12 cellular contexts compared by ENCODE assay signal in the genomic region with DNA sequence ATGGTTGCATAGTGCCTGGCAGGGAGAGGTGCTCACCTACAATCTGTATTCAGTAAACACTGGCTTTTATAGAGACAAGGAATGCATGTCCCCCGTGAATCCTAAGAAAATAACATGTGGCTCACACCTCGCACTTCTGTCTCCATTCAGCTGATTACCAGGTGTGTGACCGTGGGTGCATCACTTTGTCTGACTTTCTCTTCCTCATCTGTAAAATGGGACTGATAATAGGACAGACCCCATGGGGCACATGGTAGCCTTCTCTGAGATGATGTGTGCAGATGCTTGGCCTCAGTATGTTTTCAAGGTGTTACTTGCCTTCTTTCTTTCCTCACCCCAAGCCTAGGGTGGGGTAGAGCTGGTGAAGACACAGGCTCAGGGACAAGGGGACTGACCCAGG. TPM values are rescaled to one million over a fixed set of nuclear protein-coding genes. Genes with fewer than 3 reads are reported as not detected.
DNase-seq lines count a peak whose midpoint lies in the region; ATAC-seq and TF ChIP-seq lines count a peak whose summit lies in the region.
"Had no signal": no experiment of that assay in that cellular context is flagged by ENCODE, and none has a peak within 500 bp of the region (broad histone marks: within the 10 kb centered on the region; RNA-seq: fewer than 3 reads in every experiment).

No MANE protein-coding gene starts in this region.

- no peak for ATAC-seq in SK-N-SH treated with all-trans-retinoic acid at 6 μM for 48 hours
- ATAC-seq in GM21529 (IDR thresholded peaks at IDR 0.05; ENCODE audit: unreplicated experiment) = no peak

- H3K4me2 ChIP-seq in SK-N-SH (peak overlapping the region; percentile 98; the same call in 1 of the 2 replicates), neural cell (ENCODE audit: low read length) (no peak overlapping the region)

- H3K36me3 ChIP-seq in SK-N-SH (replicated peaks in 1 of 2; ENCODE audit: control insufficient read depth in 1 of 2, insufficient read depth in 2 of 2, low read length in 1 of 2) = peaks cover 0 to 4% of the 10 kb centered on the region in 2 experiments
- no peaks in the 10 kb centered on the region for H3K36me3 ChIP-seq in endodermal cell (ENCODE audit: control insufficient read depth, insufficient read depth, low read length)
- H3K36me3 ChIP-seq in neural cell (ENCODE audit: insufficient read depth, low read length) = no peaks in the 10 kb centered on the region
- H3K36me3 ChIP-seq in transverse colon = no peaks in the 10 kb centered on the region

- H3K27ac ChIP-seq in SK-N-SH (ENCODE audit: low read depth in 2 of 2, low read length in 1 of 2) (peak overlapping the region; percentile 78 to 96; a peak in 3 of 4 replicates), endodermal cell (ENCODE audit: low read depth, low read length) (peak overlapping the region; percentile 83), neural cell (ENCODE audit: low read length) (peak overlapping the region; percentile 12), transverse colon (peak overlapping the region; percentile 84 to 96 (median 90))
- H3K27ac ChIP-seq: 22Rv1 had no signal

- in situ Hi-C loops in transverse colon (cut with MboI; ENCODE audit: low pct_ligation_motif_present in 1 of 4, low pct_unique_long_range_greater_than_20kb in 1 of 4, low sequenced_read_pairs in 3 of 4) = no loop called here

- H3K9me3 ChIP-seq in SK-N-SH (no peaks in the 10 kb centered on the region), endodermal cell (ENCODE audit: control insufficient read depth, low read length) (no peaks in the 10 kb centered on the region), neural cell (ENCODE audit: low read length) (no peaks in the 10 kb centered on the region), transverse colon (no peaks in the 10 kb centered on the region)

- peaks cover 4% of the 10 kb centered on the region for H3K36me3 Mint-ChIP-seq in endodermal cell (ENCODE audit: low read depth)

- WGBS in SK-N-SH (ENCODE audit: low lambda C conversion rate) = 87% methylated on average over 3 of the region's 3 CpGs
- WGBS in endodermal cell (ENCODE audit: insufficient coverage in 1 of 2, insufficient read length in 1 of 2), 2 experiments = 88 to 92% methylated on average over 2 to 3 of the region's 3 CpGs
- whole genome bisulfite sequencing in transverse colon (ENCODE audit: low coverage in 1 of 2), 2 donors = 50 to 84% methylated on average over 3 of the region's 3 CpGs

- H2AFZ ChIP-seq in SK-N-SH (ENCODE audit: low read depth) = no peak overlapping the region
- no peak overlapping the region for H2AFZ ChIP-seq in neural cell (ENCODE audit: low read depth, low read length)

- H3F3A ChIP-seq in SK-N-SH (replicated peaks; ENCODE audit: insufficient read depth) (peaks cover 66% of the 10 kb centered on the region), neural cell (ENCODE audit: insufficient read depth, low read length, poor library complexity, severe bottlenecking) (no peaks in the 10 kb centered on the region)

- DNase-seq in SK-N-SH (no peak), endodermal cell (no peak), transverse colon (no peak), HPDE6-E6E7 (ENCODE audit: extremely low spot score) (no peak), midbrain (lab: John Stamatoyannopoulos, UW) (no peak)
- DNase-seq: activated T-cell treated with anti-CD3 and anti-CD28 coated beads, Interleukin-2, amount 50 U/mL, for 48 hours; NCI-H226 had no signal

- peaks cover 76 to 82% of the 10 kb centered on the region in 2 experiments for H3K4me1 ChIP-seq in SK-N-SH (ENCODE audit: control insufficient read depth in 1 of 2, insufficient read depth in 2 of 2, low read depth in 1 of 2, low read length in 1 of 2)
- H3K4me1 ChIP-seq in endodermal cell (ENCODE audit: control insufficient read depth, insufficient read depth, low read length) = peaks cover 40% of the 10 kb centered on the region
- peaks cover 58 to 99% (median 87%) of the 10 kb centered on the region in 4 donors for H3K4me1 ChIP-seq in transverse colon

- no peaks in the 10 kb centered on the region for H3K27me3 Mint-ChIP-seq in endodermal cell (ENCODE audit: insufficient read depth)

- TF ChIP-seq EP300 in SK-N-SH (IDR thresholded peaks at IDR 0.05; ENCODE audit: borderline replicate concordance in 1 of 2, low read depth in 1 of 2, low read length in 1 of 2) (no peak), neural cell (conservative IDR thresholded peaks at IDR 0.05; ENCODE audit: poor library complexity, severe bottlenecking) (no peak), transverse colon (IDR thresholded peaks at IDR 0.05; ENCODE audit: low read depth) (no peak)

- no peak overlapping the region for H3K4me3 Mint-ChIP-seq in endodermal cell
- H3K4me3 Mint-ChIP-seq: T-helper 1 cell treated with Interleukin-12 subunit alpha and Interleukin-12 subunit beta and Interleukin-4 antibody, amounts not matched to agents 30 μg/mL and 1 μg/mL, for 36 hours had no signal

- H3K79me2 ChIP-seq in SK-N-SH (ENCODE audit: insufficient read depth) = peaks cover 99% of the 10 kb centered on the region
- H3K79me2 ChIP-seq in neural cell (replicated peaks; ENCODE audit: insufficient read depth, low read length) = peaks cover 60% of the 10 kb centered on the region

- H3K9me2 ChIP-seq in SK-N-SH (no peaks in the 10 kb centered on the region), neural cell (ENCODE audit: insufficient read depth, low read length) (no peaks in the 10 kb centered on the region)

- no peak for TF ChIP-seq RAD21 in SK-N-SH (IDR thresholded peaks at IDR 0.05; ENCODE audit: low read length)
- no peak for TF ChIP-seq RAD21 in neural cell (conservative IDR thresholded peaks at IDR 0.05)

- POLR2A ChIA-PET in SK-N-SH (lab: Yijun Ruan, JAX) = interaction anchor here (0.6 to 2.6 kb wide), 9 partner anchors 13 to 104 kb away, joined by 3 to 9 read pairs (median 4); no protein-coding TSS in a partner anchor

- peaks cover 59% of the 10 kb centered on the region for H3K4me1 Mint-ChIP-seq in endodermal cell

- H4K20me1 ChIP-seq in SK-N-SH (ENCODE audit: insufficient read depth) (peaks cover 48% of the 10 kb centered on the region), neural cell (ENCODE audit: insufficient read depth) (no peaks in the 10 kb centered on the region)

- H3K27ac Mint-ChIP-seq in endodermal cell = peak overlapping the region; percentile 66
- H3K27ac Mint-ChIP-seq: T-helper 1 cell treated with Interleukin-12 subunit alpha and Interleukin-12 subunit beta and Interleukin-4 antibody, amounts not matched to agents 30 μg/mL and 1 μg/mL, for 36 hours had no signal

- TF ChIP-seq POLR2A in transverse colon (IDR thresholded peaks at IDR 0.05) = no peak

- H3K27me3 ChIP-seq in SK-N-SH (ENCODE audit: insufficient read depth) (no peaks in the 10 kb centered on the region), endodermal cell (ENCODE audit: control insufficient read depth, insufficient read depth, low read length, poor library complexity, severe bottlenecking) (no peaks in the 10 kb centered on the region), neural cell (ENCODE audit: insufficient read depth, low read depth, low read length) (peaks cover 9% of the 10 kb centered on the region), transverse colon (no peaks in the 10 kb centered on the region)

- intact Hi-C loops in transverse colon (cut with DNase I; ENCODE audit: low total_unique reads) = no loop called here

- H3K4me3 ChIP-seq in SK-N-SH (ENCODE audit: low read depth in 2 of 2, low read length in 1 of 2) = no peak overlapping the region; a peak in 1 of 4 replicates
- H3K4me3 ChIP-seq in endodermal cell (ENCODE audit: low read length) = no peak overlapping the region
- no peak overlapping the region for H3K4me3 ChIP-seq in neural cell (ENCODE audit: low read length)
- H3K4me3 ChIP-seq in transverse colon = no peak overlapping the region

- H3K9ac ChIP-seq in SK-N-SH (peak overlapping the region; percentile 49; the same call in 1 of the 2 replicates), endodermal cell (ENCODE audit: extremely low read depth, low read length, poor library complexity, severe bottlenecking) (no peak overlapping the region), neural cell (ENCODE audit: low read length) (peak overlapping the region; percentile 34)

- TF ChIP-seq CTCF in SK-N-SH (IDR thresholded peaks at IDR 0.05) (no peak), endodermal cell (conservative IDR thresholded peaks at IDR 0.05) (no peak), neural cell (IDR thresholded peaks at IDR 0.05; ENCODE audit: poor library complexity, severe bottlenecking) (no peak), transverse colon (IDR thresholded peaks at IDR 0.05) (no peak)

- CTCF ChIA-PET in SK-N-SH (lab: Yijun Ruan, JAX) = interaction anchor here (0.8 to 20.6 kb wide), 11 partner anchors 9 to 133 kb away, joined by 3 to 238 read pairs (median 7); no protein-coding TSS in a partner anchor

- H3K9me3 Mint-ChIP-seq in endodermal cell = no peaks in the 10 kb centered on the region
- H3K9me3 Mint-ChIP-seq: T-helper 1 cell treated with Interleukin-12 subunit alpha and Interleukin-12 subunit beta and Interleukin-4 antibody, amounts not matched to agents 30 μg/mL and 1 μg/mL, for 36 hours had no signal

TF ChIP-seq in SK-N-SH treated with all-trans-retinoic acid at 6 μM for 48 hours, 23 proteins besides CTCF, POLR2A, EP300 and RAD21 (continues in another document):
- no peak for TF ChIP-seq ZNF565 (CRISPR knock-in tag; conservative IDR thresholded peaks at IDR 0.05; ENCODE audit: low read depth)
- TF ChIP-seq OSR1 (CRISPR knock-in tag; IDR thresholded peaks at IDR 0.05) = no peak
- TF ChIP-seq TCF4 (CRISPR knock-in tag; IDR thresholded peaks at IDR 0.05; ENCODE audit: borderline replicate concordance) = no peak
- no peak for TF ChIP-seq ZC3H10 (CRISPR knock-in tag; IDR thresholded peaks at IDR 0.05)

TF ChIP-seq in neural cell, 6 proteins besides CTCF, POLR2A, EP300 and RAD21 (continues in another document):
- TF ChIP-seq SMC3 (conservative IDR thresholded peaks at IDR 0.05; ENCODE audit: poor library complexity) (no peak), EZH2 (IDR thresholded peaks at IDR 0.05; ENCODE audit: borderline replicate concordance, insufficient read depth, low read length, poor library complexity, severe bottlenecking) (no peak), TAF1 (IDR thresholded peaks at IDR 0.05; ENCODE audit: low read depth) (no peak), POLR2AphosphoS5 (IDR thresholded peaks at IDR 0.05) (no peak)

RNA-seq across cellular contexts. Expression of a gene that starts 6.3 kb away (rescaled TPM):
- 47.4 and 52.9 TPM in 2 replicates for polyA plus RNA-seq in SK-N-SH (2012; rRNA removed)
- 32.6 and 46.5 TPM in 2 replicates for polyA plus RNA-seq in SK-N-SH (2012; cell fraction: cytosol; rRNA removed)
- 35.1 and 38.6 TPM in 2 replicates for polyA plus RNA-seq in SK-N-SH (2012; cell fraction: nucleus; rRNA removed)
- 10 to 100 TPM; 50.5 to 67.9 TPM for total RNA-seq in endodermal cell
- 107 TPM for polyA plus RNA-seq in endodermal cell (2013, experiment 1 of 2)
- 113 TPM for polyA plus RNA-seq in endodermal cell (2013, experiment 2 of 2)
- 24.4 and 38.0 TPM in 2 replicates for polyA plus RNA-seq in neural cell
- 37.0 and 40.1 TPM in 2 replicates for polyA minus RNA-seq in neural cell
- 10 to 100 TPM; 26.5 to 50.7 (median 36.2) TPM for total RNA-seq in transverse colon

Comparison
In these comparisons a context has a peak if more than half of its experiments do, and no peak if none do; other contexts are left out.
1. H3K27ac ChIP-seq: peak in every context shown above with its lines; median percentile 90 in transverse colon; 87 in SK-N-SH; 83 in endodermal cell; 12 in neural cell.